ENCODE assay signal across 14 cellular contexts in the genomic region with DNA sequence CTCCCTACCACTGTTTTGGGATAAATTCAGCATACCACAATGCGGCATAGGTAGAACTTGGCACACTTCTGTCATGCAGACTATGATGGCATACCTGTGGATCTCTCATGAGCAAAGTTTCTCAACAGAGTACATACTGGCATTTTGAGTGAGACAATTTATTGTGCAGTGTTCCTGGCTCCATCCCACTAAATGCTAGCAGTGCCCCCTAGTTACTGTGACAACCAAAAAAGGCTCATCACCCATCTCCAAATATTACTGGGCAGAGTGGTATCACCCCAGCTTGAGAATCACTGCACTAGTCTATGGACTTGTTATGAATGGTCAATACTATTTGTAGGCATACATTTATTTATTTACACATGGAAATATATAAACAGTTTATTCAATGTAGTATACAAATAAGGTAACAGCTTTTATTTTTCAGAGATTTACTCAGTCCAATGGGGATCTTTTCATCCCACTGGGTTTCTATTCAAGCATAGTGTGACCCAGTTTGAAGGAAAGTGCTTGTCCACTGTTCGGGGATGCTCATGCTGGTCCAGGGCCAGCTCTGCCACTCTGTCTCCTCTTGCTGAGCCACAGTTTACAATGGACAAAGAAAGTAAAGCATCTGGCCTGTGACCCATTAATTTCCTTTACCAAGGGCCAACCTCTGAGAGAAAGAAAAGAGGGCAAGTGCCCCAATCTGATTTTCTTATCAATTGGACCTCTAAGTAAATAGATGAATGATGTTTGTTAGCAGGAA.
"Had no signal": no experiment of that assay in that cellular context is flagged by ENCODE, and none has a peak within 500 bp of the region (broad histone marks: within the 10 kb centered on the region; RNA-seq: fewer than 3 reads in every experiment).

No MANE protein-coding gene starts in this region.

- ATAC-seq: foreskin keratinocyte, left lung, psoas muscle, right cardiac atrium, upper lobe of right lung had no signal

- DNase-seq: activated CD4-positive, alpha-beta T cell treated with anti-CD3 and anti-CD28 coated beads, Interleukin-2, amount 50 U/mL, for 48 hours; activated naive CD8-positive, alpha-beta T cell treated with anti-CD3 and anti-CD28 coated beads, Interleukin-2, amount 10 ng/mL, durations not matched to agents 7 days and 5 days; endodermal cell; foreskin keratinocyte; left lung; naive B cell; psoas muscle; right cardiac atrium; stimulated activated CD4-positive, alpha-beta T cell treated with anti-CD3 and anti-CD28 coated beads, Interleukin-2, amount 100 ng/mL, for 24 hours; upper lobe of right lung had no signal

- H3K4me1 ChIP-seq: foreskin keratinocyte, left lung, psoas muscle, SJSA1, upper lobe of right lung had no signal

- H3K36me3 Mint-ChIP-seq: brain, naive B cell had no signal

- H3K27me3 Mint-ChIP-seq: activated naive CD8-positive, alpha-beta T cell treated with anti-CD3 and anti-CD28 coated beads, Interleukin-2, amount 10 ng/mL, durations not matched to agents 7 days and 5 days; brain; naive B cell had no signal

- H3K4me1 Mint-ChIP-seq: brain, endodermal cell, naive B cell, neural crest cell had no signal

- H3K27ac Mint-ChIP-seq: activated naive CD8-positive, alpha-beta T cell treated with anti-CD3 and anti-CD28 coated beads, Interleukin-2, amount 10 ng/mL, durations not matched to agents 7 days and 5 days; brain; endodermal cell; naive B cell; T-helper 1 cell treated with Interleukin-12 subunit alpha and Interleukin-12 subunit beta and Interleukin-4 antibody, amounts not matched to agents 30 μg/mL and 1 μg/mL, for 36 hours had no signal

- H3K9me3 ChIP-seq: psoas muscle, SJSA1, upper lobe of right lung had no signal

- H3K36me3 ChIP-seq: left lung, SJSA1, upper lobe of right lung had no signal

- H3K27me3 ChIP-seq: left lung, SJSA1, upper lobe of right lung had no signal

- H3K4me3 Mint-ChIP-seq: activated naive CD8-positive, alpha-beta T cell treated with anti-CD3 and anti-CD28 coated beads, Interleukin-2, amount 10 ng/mL, durations not matched to agents 7 days and 5 days; brain; endodermal cell; naive B cell; neural crest cell; T-helper 1 cell treated with Interleukin-12 subunit alpha and Interleukin-12 subunit beta and Interleukin-4 antibody, amounts not matched to agents 30 μg/mL and 1 μg/mL, for 36 hours had no signal

- H3K4me3 ChIP-seq: left lung, psoas muscle, SJSA1, upper lobe of right lung had no signal
